10 cellular contexts compared by ENCODE assay signal in genomic region chr5:14265574-14265973, GRCh38.
DNase-seq lines count a peak whose midpoint lies in the region; ATAC-seq and TF ChIP-seq lines count a peak whose summit lies in the region.
"Had no signal": no experiment of that assay in that cellular context is flagged by ENCODE, and none has a peak within 500 bp of the region (broad histone marks: within the 10 kb centered on the region; RNA-seq: fewer than 3 reads in every experiment).

No MANE protein-coding gene starts in this region.

- H3K9ac ChIP-seq in skeletal muscle satellite cell (ENCODE audit: low read depth, low read length), result peak overlapping the region; percentile 93

- H3K27ac ChIP-seq in RWPE2 (ENCODE audit: poor library complexity, severe bottlenecking) (peak overlapping the region; percentile 97), uterus (no peak overlapping the region)

- TF ChIP-seq POLR2A in uterus (IDR thresholded peaks at IDR 0.05), result no peak

- DNase-seq in HEK293T (ENCODE audit: extremely low spot score) (no peak), RWPE2 (ENCODE audit: low spot score) (no peak), fibroblast of pulmonary artery (ENCODE audit: low read depth) (peak; percentile 79), hypothalamus (lab: John Stamatoyannopoulos, UW) (no peak), uterus (no peak)
- no peak for DNase-seq in stimulated activated CD4-positive, alpha-beta T cell treated with anti-CD3 and anti-CD28 coated beads, Interleukin-4, amount 100 ng/mL, for 4 hours
- DNase-seq: effector CD8-positive, alpha-beta T cell; H7; mucosa of descending colon had no signal

- peaks cover 1% of the 10 kb centered on the region; the same call in 1 of the 2 replicates for H3K36me3 ChIP-seq in RWPE2 (ENCODE audit: low read depth)
- no peaks in the 10 kb centered on the region for H3K36me3 ChIP-seq in skeletal muscle satellite cell (ENCODE audit: insufficient read depth, low read length)
- no peaks in the 10 kb centered on the region for H3K36me3 ChIP-seq in uterus

- no peaks in the 10 kb centered on the region for H3K9me3 ChIP-seq in RWPE2 (ENCODE audit: severe bottlenecking)
- H3K9me3 ChIP-seq in skeletal muscle satellite cell (replicated peaks; ENCODE audit: low read length), result no peaks in the 10 kb centered on the region
- no peaks in the 10 kb centered on the region for H3K9me3 ChIP-seq in uterus
- H3K9me3 ChIP-seq: mucosa of descending colon had no signal

- H3K27me3 ChIP-seq in RWPE2 (ENCODE audit: insufficient read depth, poor library complexity, severe bottlenecking) (no peaks in the 10 kb centered on the region), skeletal muscle satellite cell (ENCODE audit: control insufficient read depth, insufficient read depth, low read length) (no peaks in the 10 kb centered on the region), uterus (no peaks in the 10 kb centered on the region)

- CTCF ChIA-PET in HEK293T (lab: Yijun Ruan, JAX), result interaction anchor here (0.7 to 0.8 kb wide), 3 partner anchors 76 to 124 kb away, joined by 3 to 6 read pairs (median 3); partner anchors contain the start of gene TRIO

- POLR2A ChIA-PET in HEK293T (lab: Yijun Ruan, JAX), result interaction anchor here (1.1 to 1.6 kb wide), 4 partner anchors 83 to 122 kb away, joined by 3 to 8 read pairs (median 4); partner anchors contain the start of gene TRIO

- ATAC-seq in RWPE2 (ENCODE audit: low read depth), result peak; percentile 66
- ATAC-seq: mucosa of descending colon had no signal

- intact Hi-C loops in uterus (cut with DNase I; ENCODE audit: low total_unique reads), result loop anchor here (5.0 kb wide), 1 partner anchor 123 kb away; the partner anchor contains the start of gene TRIO

- H3K4me3 ChIP-seq in RWPE2 (ENCODE audit: severe bottlenecking), result no peak overlapping the region
- H3K4me3 ChIP-seq in fibroblast of pulmonary artery (replicated peaks; ENCODE audit: low read depth, low read length), result no peak overlapping the region
- peak overlapping the region; percentile 23 for H3K4me3 ChIP-seq in skeletal muscle satellite cell (ENCODE audit: low read length)
- no peak overlapping the region for H3K4me3 ChIP-seq in uterus
- H3K4me3 ChIP-seq: mucosa of descending colon had no signal

- peak overlapping the region; percentile 79 for H3K4me2 ChIP-seq in skeletal muscle satellite cell (ENCODE audit: low read length)

- TF ChIP-seq CTCF in RWPE2 (IDR thresholded peaks at IDR 0.05; ENCODE audit: poor library complexity, severe bottlenecking), result no peak
- TF ChIP-seq CTCF in fibroblast of pulmonary artery (IDR thresholded peaks at IDR 0.05; ENCODE audit: low read length, missing control alignments), result no peak
- TF ChIP-seq CTCF in uterus (IDR thresholded peaks at IDR 0.05), result no peak

- H3K4me1 ChIP-seq in RWPE2 (ENCODE audit: insufficient read depth, poor library complexity, severe bottlenecking) (peaks cover 77% of the 10 kb centered on the region), skeletal muscle satellite cell (ENCODE audit: control insufficient read depth, insufficient read depth, low read length) (peaks cover 89% of the 10 kb centered on the region), uterus (peaks cover 12 to 18% of the 10 kb centered on the region in 2 donors)

TF ChIP-seq in HEK293T, 16 proteins besides CTCF, POLR2A, EP300 and RAD21:
- TF ChIP-seq CTBP1 (IDR thresholded peaks at IDR 0.05; ENCODE audit: borderline replicate concordance) (no peak), ELF4 (IDR thresholded peaks at IDR 0.05) (no peak), FOXK2 (IDR thresholded peaks at IDR 0.05) (no peak), FOXM1 (IDR thresholded peaks at IDR 0.05; ENCODE audit: borderline replicate concordance) (no peak), LEF1 (IDR thresholded peaks at IDR 0.05; ENCODE audit: borderline replicate concordance) (no peak)
- TF ChIP-seq, protein P1, sequence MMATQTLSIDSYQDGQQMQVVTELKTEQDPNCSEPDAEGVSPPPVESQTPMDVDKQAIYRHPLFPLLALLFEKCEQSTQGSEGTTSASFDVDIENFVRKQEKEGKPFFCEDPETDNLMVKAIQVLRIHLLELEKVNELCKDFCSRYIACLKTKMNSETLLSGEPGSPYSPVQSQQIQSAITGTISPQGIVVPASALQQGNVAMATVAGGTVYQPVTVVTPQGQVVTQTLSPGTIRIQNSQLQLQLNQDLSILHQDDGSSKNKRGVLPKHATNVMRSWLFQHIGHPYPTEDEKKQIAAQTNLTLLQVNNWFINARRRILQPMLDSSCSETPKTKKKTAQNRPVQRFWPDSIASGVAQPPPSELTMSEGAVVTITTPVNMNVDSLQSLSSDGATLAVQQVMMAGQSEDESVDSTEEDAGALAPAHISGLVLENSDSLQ (IDR thresholded peaks at IDR 0.05), result peak; percentile 50; the same call in 1 of the 2 replicates
